ENCODE assay signal across 1 cellular context in genomic region chr14:74084277-74085046, GRCh38.
TF ChIP-seq lines count a peak whose summit lies in the region.

ALDH6A1 (minus strand) TSS chr14:74084453; CDS start chr14:74084394, 59 bp downstream.
LIN52 (plus strand) TSS chr14:74084956; CDS start chr14:74084975, 19 bp downstream.

TF ChIP-seq in HepG2, 621 proteins besides CTCF, POLR2A, EP300 and RAD21 (continued from another document and continues in another):
- TF ChIP-seq ZNF292 (CRISPR knock-in tag; IDR thresholded peaks at IDR 0.05; ENCODE audit: borderline replicate concordance, low read depth) (0 out of 2 replicates have a peak, but pooled peaks have one; percentile 13), ZFP91 (CRISPR knock-in tag; IDR thresholded peaks at IDR 0.05; ENCODE audit: borderline replicate concordance) (peak; percentile 62; the same call in 1 of the 2 replicates), POGK (CRISPR knock-in tag; conservative IDR thresholded peaks at IDR 0.05) (no peak; the same call in 1 of the 2 replicates), ARNT2 (CRISPR knock-in tag; IDR thresholded peaks at IDR 0.05; ENCODE audit: low read depth) (peak; percentile 41; the same call in 1 of the 2 replicates), NFRKB (IDR thresholded peaks at IDR 0.05) (0 out of 2 replicates have a peak, but pooled peaks have one; percentile 34), CHD2 (IDR thresholded peaks at IDR 0.05; ENCODE audit: low read depth, low read length) (no peak), U2AF1 (optimal IDR thresholded peaks at IDR 0.05; ENCODE audit: low read depth, low read length) (peak; percentile 39), YEATS4 (CRISPR knock-in tag; IDR thresholded peaks at IDR 0.05; ENCODE audit: borderline replicate concordance) (peak; percentile 24; the same call in 1 of the 2 replicates), RBM39 (IDR thresholded peaks at IDR 0.05; ENCODE audit: low read depth, low read length, poor library complexity, severe bottlenecking) (peak; percentile 51), ZNF7 (CRISPR knock-in tag; IDR thresholded peaks at IDR 0.05) (no peak), KAT8 (CRISPR knock-in tag; IDR thresholded peaks at IDR 0.05) (peak; percentile 85), PAX8 (CRISPR knock-in tag; IDR thresholded peaks at IDR 0.05; ENCODE audit: borderline replicate concordance) (no peak), TBX3 (IDR thresholded peaks at IDR 0.05; ENCODE audit: borderline replicate concordance) (peak; percentile 77; the same call in 1 of the 2 replicates), REST (IDR thresholded peaks at IDR 0.05; ENCODE audit: borderline replicate concordance in 1 of 2, low read depth in 1 of 2, low read length in 2 of 2) (0 out of 4 replicates have a peak, but pooled peaks of 1 of the 2 experiments have one; percentile 39), MBNL3 (CRISPR knock-in tag; conservative IDR thresholded peaks at IDR 0.05) (no peak), ATF4 (CRISPR knock-in tag; IDR thresholded peaks at IDR 0.05) (no peak), NONO (IDR thresholded peaks at IDR 0.05) (no peak), NONO (CRISPR knock-in tag; conservative IDR thresholded peaks at IDR 0.05) (0 out of 2 replicates have a peak, but pooled peaks have one; percentile 21), CBX1 (IDR thresholded peaks at IDR 0.05; ENCODE audit: low read depth) (no peak), ZBTB8A (CRISPR knock-in tag; IDR thresholded peaks at IDR 0.05; ENCODE audit: borderline replicate concordance, low read depth) (no peak), ZNF317 (CRISPR knock-in tag; IDR thresholded peaks at IDR 0.05) (no peak), CENPT (CRISPR knock-in tag; IDR thresholded peaks at IDR 0.05; ENCODE audit: low read depth) (no peak), ATF1 (CRISPR knock-in tag; IDR thresholded peaks at IDR 0.05) (peak; percentile 86), NFE2 (CRISPR knock-in tag; IDR thresholded peaks at IDR 0.05) (no peak), DNMT3B (CRISPR knock-in tag; conservative IDR thresholded peaks at IDR 0.05) (no peak), NFYC (CRISPR knock-in tag; IDR thresholded peaks at IDR 0.05) (peak; percentile 94), MTERF4 (CRISPR knock-in tag; IDR thresholded peaks at IDR 0.05) (peak; percentile 54; the same call in 1 of the 2 replicates), AHR (CRISPR knock-in tag; IDR thresholded peaks at IDR 0.05) (0 out of 2 replicates have a peak, but pooled peaks have one; percentile 23), KLF6 (CRISPR knock-in tag; IDR thresholded peaks at IDR 0.05) (peak; percentile 70; the same call in 1 of the 2 replicates), KDM5B (CRISPR knock-in tag; IDR thresholded peaks at IDR 0.05; ENCODE audit: borderline replicate concordance) (peak; percentile 84; the same call in 1 of the 2 replicates), GPBP1L1 (CRISPR knock-in tag; IDR thresholded peaks at IDR 0.05) (no peak), NR2F6 (IDR thresholded peaks at IDR 0.05) (no peak), NR2F6 (CRISPR knock-in tag; IDR thresholded peaks at IDR 0.05) (peak; percentile 32; the same call in 1 of the 2 replicates), KDM2A (CRISPR knock-in tag; IDR thresholded peaks at IDR 0.05; ENCODE audit: borderline replicate concordance, low read depth) (peak; percentile 61; the same call in 1 of the 2 replicates), LCORL (IDR thresholded peaks at IDR 0.05) (peak; percentile 78), LCORL (CRISPR knock-in tag; IDR thresholded peaks at IDR 0.05) (0 out of 2 replicates have a peak, but pooled peaks have one; percentile 24), FOXP4 (CRISPR knock-in tag; IDR thresholded peaks at IDR 0.05) (0 out of 2 replicates have a peak, but pooled peaks have one; percentile 11), ZNF670 (CRISPR knock-in tag; IDR thresholded peaks at IDR 0.05; ENCODE audit: borderline replicate concordance) (peak; percentile 70; the same call in 1 of the 2 replicates), MEF2D (CRISPR knock-in tag; IDR thresholded peaks at IDR 0.05) (0 out of 2 replicates have a peak, but pooled peaks have one; percentile 21), SP4 (CRISPR knock-in tag; IDR thresholded peaks at IDR 0.05) (peak; percentile 95), HES4 (CRISPR knock-in tag; IDR thresholded peaks at IDR 0.05; ENCODE audit: borderline replicate concordance) (0 out of 2 replicates have a peak, but pooled peaks have one; percentile 54), ARID3A (IDR thresholded peaks at IDR 0.05; ENCODE audit: low read depth, low read length) (peak; percentile 49; the same call in 1 of the 2 replicates), NAIF1 (CRISPR knock-in tag; IDR thresholded peaks at IDR 0.05; ENCODE audit: borderline replicate concordance) (no peak), SOX13 (IDR thresholded peaks at IDR 0.05) (no peak), SOX13 (CRISPR knock-in tag; conservative IDR thresholded peaks at IDR 0.05 in 1 of 2, IDR thresholded peaks at IDR 0.05 in 1 of 2) (peak in 1 of 2 experiments; percentile 14; a peak in 1 of 4 replicates), TBL1XR1 (IDR thresholded peaks at IDR 0.05; ENCODE audit: borderline replicate concordance, low read length, partially characterized antibody) (peak; percentile 38), NCOA2 (CRISPR knock-in tag; IDR thresholded peaks at IDR 0.05) (peak; percentile 28; the same call in 1 of the 2 replicates), TEF (CRISPR knock-in tag; IDR thresholded peaks at IDR 0.05) (no peak), FOSL1 (CRISPR knock-in tag; IDR thresholded peaks at IDR 0.05; ENCODE audit: borderline replicate concordance) (no peak), SMAD3 (CRISPR knock-in tag; IDR thresholded peaks at IDR 0.05) (0 out of 2 replicates have a peak, but pooled peaks have one; percentile 25), TARDBP (CRISPR knock-in tag; IDR thresholded peaks at IDR 0.05) (peak; percentile 75; the same call in 1 of the 2 replicates), SIX4 (CRISPR knock-in tag; IDR thresholded peaks at IDR 0.05) (peak; percentile 44; the same call in 1 of the 2 replicates), ETV6 (CRISPR knock-in tag; conservative IDR thresholded peaks at IDR 0.05) (0 out of 2 replicates have a peak, but pooled peaks have one; percentile 29), MXI1 (IDR thresholded peaks at IDR 0.05; ENCODE audit: borderline replicate concordance, low read depth, low read length) (peak; percentile 91), SRF (IDR thresholded peaks at IDR 0.05; ENCODE audit: low read depth, low read length) (peak; percentile 78), PHF21A (CRISPR knock-in tag; IDR thresholded peaks at IDR 0.05) (no peak)
